In genomic region chr3:47007482-47008257, GRCh38 we compare ENCODE assay signal across 19 cellular contexts. TPM values are rescaled to one million over a fixed set of nuclear protein-coding genes. Genes with fewer than 3 reads are reported as not detected.
DNase-seq lines count a peak whose midpoint lies in the region; ATAC-seq, FAIRE-seq and TF ChIP-seq lines count a peak whose summit lies in the region.
"Had no signal": no experiment of that assay in that cellular context is flagged by ENCODE, and none has a peak within 500 bp of the region (broad histone marks: within the 10 kb centered on the region; RNA-seq: fewer than 3 reads in every experiment).

No MANE protein-coding gene starts in this region.

- TF ChIP-seq CTCF in GM12878 (IDR thresholded peaks at IDR 0.05 in 2 of 3, conservative IDR thresholded peaks at IDR 0.05 in 1 of 3; ENCODE audit: control insufficient read depth in 2 of 3, extremely low read depth in 1 of 3, insufficient read depth in 1 of 3, low read depth in 3 of 3, low read length in 3 of 3) (no peak), mucosa of descending colon (IDR thresholded peaks at IDR 0.05) (no peak), brain microvascular endothelial cell (IDR thresholded peaks at IDR 0.05; ENCODE audit: low read depth, low read length, missing control alignments) (no peak)

- H3K36me3 ChIP-seq in GM12878 (ENCODE audit: control insufficient read depth in 2 of 2, insufficient read depth in 2 of 2, low read length in 1 of 2) = peaks cover 15 to 37% of the 10 kb centered on the region in 2 experiments; a peak in 3 of 4 replicates
- no peaks in the 10 kb centered on the region for H3K36me3 ChIP-seq in mucosa of descending colon (ENCODE audit: low read depth)
- H3K36me3 ChIP-seq in brain microvascular endothelial cell (replicated peaks) = peaks cover 2% of the 10 kb centered on the region

- CTCF ChIA-PET in GM12878 (lab: Yijun Ruan, JAX) = interaction anchor here (0.7 kb wide), 1 partner anchor 98 kb away, joined by 3 read pairs; no protein-coding TSS in a partner anchor

- no peak overlapping the region for H3K4me2 ChIP-seq in GM12878 (ENCODE audit: control insufficient read depth, insufficient read depth)

- peak; percentile 2 for DNase-seq in stimulated activated CD4-positive, alpha-beta T cell treated with anti-CD3 and anti-CD28 coated beads, Interleukin-1b, Interleukin-23, amount 100 ng/mL, for 48 hours
- no peak for DNase-seq in stimulated activated CD4-positive, alpha-beta T cell treated with anti-CD3 and anti-CD28 coated beads, Interleukin-4, amount 100 ng/mL, for 24 hours
- DNase-seq in GM12878 (ENCODE audit: low read depth, low spot score) (no peak), mucosa of descending colon (peak in 2 of 3 donors; percentile 28 to 50), brain microvascular endothelial cell (no peak), COLO829 (ENCODE audit: low spot score) (no peak), HTR-8/SVneo (ENCODE audit: insufficient read length, low spot score) (no peak)
- DNase-seq: Caco-2, EL, HCEC 1CT, KG1, mesendoderm, NCI-H1048, NCI-H2107, NCI-H524 treated with DMSO at 0.1 percent for 48 hours, T-helper 2 cell had no signal

- TF ChIP-seq EP300 in GM12878 (IDR thresholded peaks at IDR 0.05; ENCODE audit: borderline replicate concordance in 1 of 2, control insufficient read depth in 1 of 2, low read depth in 2 of 2, low read length in 2 of 2) = no peak

- TF ChIP-seq RAD21 in GM12878 (IDR thresholded peaks at IDR 0.05; ENCODE audit: insufficient read depth, low read depth, low read length) = no peak

- no peak overlapping the region for H2AFZ ChIP-seq in GM12878 (ENCODE audit: control insufficient read depth, low read depth, low read length)

- no peak overlapping the region for H3K4me3 ChIP-seq in GM12878
- no peak overlapping the region for H3K4me3 ChIP-seq in mucosa of descending colon
- no peak overlapping the region for H3K4me3 ChIP-seq in brain microvascular endothelial cell (ENCODE audit: low read depth, low read length)
- H3K4me3 ChIP-seq: ascending aorta had no signal

- peak; percentile 23; the same call in 1 of the 2 replicates for TF ChIP-seq POLR2A in GM12878 (IDR thresholded peaks at IDR 0.05; ENCODE audit: low read depth, low read length)

- H3K27ac ChIP-seq in GM12878 (ENCODE audit: control insufficient read depth, insufficient read depth) (no peak overlapping the region), brain microvascular endothelial cell (no peak overlapping the region)

- H3K79me2 ChIP-seq in GM12878 (ENCODE audit: control insufficient read depth, insufficient read depth, low read length) = no peaks in the 10 kb centered on the region

- H3K4me1 ChIP-seq in GM12878 (ENCODE audit: control insufficient read depth, insufficient read depth, low read length) (peaks cover 5% of the 10 kb centered on the region; the same call in 1 of the 2 replicates), mucosa of descending colon (ENCODE audit: low read depth) (no peaks in the 10 kb centered on the region)
- H3K4me1 ChIP-seq: Caco-2 had no signal

- RAD21 ChIA-PET in GM12878 (lab: Charles Lee; ENCODE audit: unreplicated experiment) = no interaction called here

- FAIRE-seq in GM12878 (lab: Jason Lieb, UNC) = no peak
- FAIRE-seq in HTR-8/SVneo (lab: Jason Lieb, UNC) = no peak
- FAIRE-seq: endometrium, islet of Langerhans had no signal

- H3K9ac ChIP-seq in GM12878 (ENCODE audit: control insufficient read depth, insufficient read depth, low read length) = no peak overlapping the region

- H3K9me3 ChIP-seq in GM12878 (replicated peaks; ENCODE audit: control insufficient read depth, insufficient read depth, low read length) (no peaks in the 10 kb centered on the region), mucosa of descending colon (no peaks in the 10 kb centered on the region)
- H3K9me3 ChIP-seq: ascending aorta, Caco-2 had no signal

- intact Hi-C loops in GM12878 (cut with micrococcal nuclease; ENCODE audit: unreplicated experiment) = loop anchor here (2.0 kb wide), 1 partner anchor 213 kb away; no protein-coding TSS in a partner anchor
- intact Hi-C loops in mucosa of descending colon (cut with DNase I, micrococcal nuclease) = no loop called here

- 95% methylated on average over 16 of the region's 16 CpGs for WGBS in GM12878 (ENCODE audit: insufficient coverage, insufficient replicate concordance, low lambda C conversion rate, missing lambda C conversion rate)

- ATAC-seq in GM12878 (no peak), mucosa of descending colon (no peak)

- H4K20me1 ChIP-seq in GM12878 (ENCODE audit: control insufficient read depth, insufficient read depth) = no peaks in the 10 kb centered on the region

- POLR2A ChIA-PET in GM12878 (lab: Charles Lee) = interaction anchor here (0.7 kb wide), 1 partner anchor 31 kb away, joined by 3 read pairs; the partner anchor contains the start of gene CCDC12

- H3K27me3 ChIP-seq in GM12878 (replicated peaks in 1 of 2; ENCODE audit: control insufficient read depth in 2 of 2, insufficient read depth in 2 of 2, low read length in 1 of 2) (no peaks in the 10 kb centered on the region), brain microvascular endothelial cell (replicated peaks) (no peaks in the 10 kb centered on the region)
- H3K27me3 ChIP-seq: ascending aorta had no signal

- SMC1A ChIA-PET in GM12878 (lab: Charles Lee; ENCODE audit: uncharacterized antibody, unreplicated experiment) = no interaction called here

- BruUV-seq in GM12878 (replicated peaks; lab: Mats Ljungman, UMichigan) = no TSS peak

- in situ Hi-C loops in GM12878 (cut with MboI) = no loop called here
- in situ Hi-C loops in brain microvascular endothelial cell (cut with HindIII; ENCODE audit: low pct_ligation_motif_present, low sequenced_read_pairs) = no loop called here

TF ChIP-seq in GM12878, 131 proteins besides CTCF, POLR2A, EP300 and RAD21 (continues in another document):
- TF ChIP-seq, protein P1, sequence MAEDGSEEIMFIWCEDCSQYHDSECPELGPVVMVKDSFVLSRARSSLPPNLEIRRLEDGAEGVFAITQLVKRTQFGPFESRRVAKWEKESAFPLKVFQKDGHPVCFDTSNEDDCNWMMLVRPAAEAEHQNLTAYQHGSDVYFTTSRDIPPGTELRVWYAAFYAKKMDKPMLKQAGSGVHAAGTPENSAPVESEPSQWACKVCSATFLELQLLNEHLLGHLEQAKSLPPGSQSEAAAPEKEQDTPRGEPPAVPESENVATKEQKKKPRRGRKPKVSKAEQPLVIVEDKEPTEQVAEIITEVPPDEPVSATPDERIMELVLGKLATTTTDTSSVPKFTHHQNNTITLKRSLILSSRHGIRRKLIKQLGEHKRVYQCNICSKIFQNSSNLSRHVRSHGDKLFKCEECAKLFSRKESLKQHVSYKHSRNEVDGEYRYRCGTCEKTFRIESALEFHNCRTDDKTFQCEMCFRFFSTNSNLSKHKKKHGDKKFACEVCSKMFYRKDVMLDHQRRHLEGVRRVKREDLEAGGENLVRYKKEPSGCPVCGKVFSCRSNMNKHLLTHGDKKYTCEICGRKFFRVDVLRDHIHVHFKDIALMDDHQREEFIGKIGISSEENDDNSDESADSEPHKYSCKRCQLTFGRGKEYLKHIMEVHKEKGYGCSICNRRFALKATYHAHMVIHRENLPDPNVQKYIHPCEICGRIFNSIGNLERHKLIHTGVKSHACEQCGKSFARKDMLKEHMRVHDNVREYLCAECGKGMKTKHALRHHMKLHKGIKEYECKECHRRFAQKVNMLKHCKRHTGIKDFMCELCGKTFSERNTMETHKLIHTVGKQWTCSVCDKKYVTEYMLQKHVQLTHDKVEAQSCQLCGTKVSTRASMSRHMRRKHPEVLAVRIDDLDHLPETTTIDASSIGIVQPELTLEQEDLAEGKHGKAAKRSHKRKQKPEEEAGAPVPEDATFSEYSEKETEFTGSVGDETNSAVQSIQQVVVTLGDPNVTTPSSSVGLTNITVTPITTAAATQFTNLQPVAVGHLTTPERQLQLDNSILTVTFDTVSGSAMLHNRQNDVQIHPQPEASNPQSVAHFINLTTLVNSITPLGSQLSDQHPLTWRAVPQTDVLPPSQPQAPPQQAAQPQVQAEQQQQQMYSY (CRISPR knock-in tag; IDR thresholded peaks at IDR 0.05) = no peak
- no peak for TF ChIP-seq HDGF (IDR thresholded peaks at IDR 0.05)

RNA-seq across cellular contexts. Expression of gene NBEAL2, which starts 28.2 kb away (rescaled TPM):
- 152 and 168 TPM in 2 replicates for total RNA-seq in GM12878 (2013; cell fraction: nucleolus; rRNA removed)
- total RNA-seq in GM12878 (2014; rRNA removed) = 47.2 and 52.0 TPM in 2 replicates
- total RNA-seq in GM12878 (2014; rRNA removed; fragmentation: Illumina TruSeq; extraction: Trizol) = 19.7 and 21.8 TPM in 2 replicates
- total RNA-seq in GM12878 (2021) = 106 and 127 TPM in 2 replicates
- 27.1 TPM for polyA plus RNA-seq in GM12878 (2011; ENCODE audit: low read depth)
- 17.1 and 29.0 TPM in 2 replicates for polyA plus RNA-seq in GM12878 (2011; rRNA removed)
- 39.5 and 52.6 TPM in 2 replicates for polyA plus RNA-seq in GM12878 (2011; cell fraction: cytosol; rRNA removed)
- 940 and 1,024 TPM in 2 replicates for polyA plus RNA-seq in GM12878 (2011; cell fraction: nucleus; rRNA removed)
- polyA plus RNA-seq in GM12878 (2012) = 62.9 and 78.4 TPM in 2 replicates
- 16.4 and 41.4 TPM in 2 replicates for polyA plus RNA-seq in GM12878 (2014; fragmentation: Illumina TruSeq; extraction: Trizol)
- polyA plus RNA-seq in GM12878 (2014; fragmentation: Nextera tagmentation; extraction: Ambion mirVana) = under 1 TPM; 0.07 to 0.18 TPM
- polyA plus RNA-seq in GM12878 (2014; rRNA removed) = 96.3 and 110 TPM in 2 replicates
- 10 to 100 TPM; 22.5 to 29.7 TPM for polyA plus RNA-seq in GM12878 (2016; fragmentation: Nextera tagmentation; extraction: Ambion mirVana)
- polyA minus RNA-seq in GM12878 (2011; rRNA and poly(A)+ RNA removed) = 21.7 and 46.1 TPM in 2 replicates
- polyA minus RNA-seq in GM12878 (2011; cell fraction: cytosol; rRNA and poly(A)+ RNA removed) = 21.8 and 25.3 TPM in 2 replicates
- 95.1 and 139 TPM in 2 replicates for polyA minus RNA-seq in GM12878 (2011; cell fraction: nucleus; rRNA and poly(A)+ RNA removed)
- 10 to 100 TPM; 49.2 to 94.0 (median 53.7) TPM for total RNA-seq in mucosa of descending colon

RNA-seq across cellular contexts. Expression of gene CCDC12, which starts 31.1 kb away (rescaled TPM):
- 111 and 121 TPM in 2 replicates for total RNA-seq in GM12878 (2013; cell fraction: nucleolus; rRNA removed)
- total RNA-seq in GM12878 (2014; rRNA removed) (46.9 and 53.0 TPM in 2 replicates), GM12878 (2014; rRNA removed; fragmentation: Illumina TruSeq; extraction: Trizol) (67.3 and 72.4 TPM in 2 replicates), GM12878 (2021) (65.8 and 65.9 TPM in 2 replicates), mucosa of descending colon (10 to 100 TPM; 40.7 to 59.2 (median 45.0) TPM)
- polyA plus RNA-seq in GM12878 (2011; ENCODE audit: low read depth) = 29.4 TPM
- polyA plus RNA-seq in GM12878 (2011; rRNA removed) (31.2 and 45.6 TPM in 2 replicates), GM12878 (2014; fragmentation: Illumina TruSeq; extraction: Trizol) (11.2 and 63.3 TPM in 2 replicates), GM12878 (2014; fragmentation: Nextera tagmentation; extraction: Ambion mirVana) (10 to 100 TPM in 1 of 2 experiments, 1 to 10 TPM in 1; 9.2 to 22.5 TPM), GM12878 (2014; rRNA removed) (59.3 and 67.6 TPM in 2 replicates), GM12878 (2016; fragmentation: Nextera tagmentation; extraction: Ambion mirVana) (10 to 100 TPM; 83.1 to 91.4 TPM)
- 52.2 and 68.0 TPM in 2 replicates for polyA plus RNA-seq in GM12878 (2011; cell fraction: cytosol; rRNA removed)
- polyA plus RNA-seq in GM12878 (2011; cell fraction: nucleus; rRNA removed) = 63.4 and 85.5 TPM in 2 replicates
- 47.7 and 72.7 TPM in 2 replicates for polyA plus RNA-seq in GM12878 (2012)
- polyA minus RNA-seq in GM12878 (2011; rRNA and poly(A)+ RNA removed) = 69.5 and 77.8 TPM in 2 replicates
- 15.6 and 18.2 TPM in 2 replicates for polyA minus RNA-seq in GM12878 (2011; cell fraction: cytosol; rRNA and poly(A)+ RNA removed)
- 64.3 and 144 TPM in 2 replicates for polyA minus RNA-seq in GM12878 (2011; cell fraction: nucleus; rRNA and poly(A)+ RNA removed)

Comparison
In these comparisons a context has a peak if more than half of its experiments do, and no peak if none do; other contexts are left out.
1. DNase-seq: peak in stimulated activated CD4-positive, alpha-beta T cell treated with anti-CD3 and anti-CD28 coated beads, Interleukin-1b, Interleukin-23, amount 100 ng/mL, for 48 hours (single experiment) and mucosa of descending colon (2 of 3); none in stimulated activated CD4-positive, alpha-beta T cell treated with anti-CD3 and anti-CD28 coated beads, Interleukin-4, amount 100 ng/mL, for 24 hours (single experiment), GM12878 (single experiment), brain microvascular endothelial cell (single experiment), COLO829 (single experiment) and HTR-8/SVneo (single experiment).